ENCODE assay signal across 20 cellular contexts in genomic region chr3:190083631-190084030, GRCh38. TPM values are rescaled to one million over a fixed set of nuclear protein-coding genes. Genes with fewer than 3 reads are reported as not detected.
"Had no signal": no experiment of that assay in that cellular context is flagged by ENCODE, and none has a peak within 500 bp of the region (broad histone marks: within the 10 kb centered on the region; RNA-seq: fewer than 3 reads in every experiment).

No MANE protein-coding gene starts in this region.

- H3K27me3 Mint-ChIP-seq: naive B cell had no signal

- H3K9me3 Mint-ChIP-seq: activated CD4-positive, alpha-beta T cell treated with anti-CD3 and anti-CD28 coated beads, Interleukin-2, amount 10 ng/mL, durations not matched to agents 24 days and 14 days; naive B cell; WTC11 had no signal

- H3K4me3 ChIP-seq: left lung, right atrium auricular region, tibial nerve had no signal

- H3K4me1 ChIP-seq: left lung, right atrium auricular region, tibial nerve had no signal

- H3K4me3 Mint-ChIP-seq: activated CD4-positive, alpha-beta T cell treated with anti-CD3 and anti-CD28 coated beads, Interleukin-2, amount 10 ng/mL, durations not matched to agents 24 days and 14 days; activated naive CD8-positive, alpha-beta T cell; naive B cell; T-helper 17 cell; WTC11 had no signal

- H3K9me3 ChIP-seq: left lung, right atrium auricular region, tibial nerve had no signal

- H3K36me3 ChIP-seq: brain microvascular endothelial cell, left lung, right atrium auricular region, tibial nerve had no signal

- H3K36me3 Mint-ChIP-seq: activated naive CD8-positive, alpha-beta T cell; naive B cell; WTC11 had no signal

- H3K4me1 Mint-ChIP-seq: activated CD4-positive, alpha-beta T cell treated with anti-CD3 and anti-CD28 coated beads, Interleukin-2, amount 10 ng/mL, durations not matched to agents 24 days and 14 days; naive B cell; T-helper 17 cell had no signal

- H3K27ac Mint-ChIP-seq: activated CD4-positive, alpha-beta T cell treated with anti-CD3 and anti-CD28 coated beads, Interleukin-2, amount 10 ng/mL, durations not matched to agents 24 days and 14 days; activated naive CD8-positive, alpha-beta T cell; naive B cell; T-helper 17 cell; WTC11 had no signal

- H3K27me3 ChIP-seq: brain microvascular endothelial cell, left lung, right atrium auricular region, tibial nerve had no signal

- ATAC-seq: left lung, T-helper 17 cell, WTC11 had no signal

- H3K27ac ChIP-seq: brain microvascular endothelial cell, left lung, right atrium auricular region, tibial nerve had no signal

- DNase-seq: activated CD4-positive, alpha-beta T cell treated with anti-CD3 and anti-CD28 coated beads, Interleukin-2, amount 10 ng/mL, durations not matched to agents 24 days and 14 days; activated CD8-positive, alpha-beta memory T cell treated with anti-CD3 and anti-CD28 coated beads, Interleukin-2, amount 50 U/mL, for 48 hours; activated gamma-delta T cell treated with Interleukin-2 at 50 U/mL for 16 hours; amniotic stem cell; brain microvascular endothelial cell; hippocampal formation; kidney; left lung; mammary epithelial cell; naive B cell; small intestine; stimulated activated CD4-positive, alpha-beta T cell treated with anti-CD3 and anti-CD28 coated beads, Interleukin-4, amount 100 ng/mL, for 4 hours; stimulated activated CD8-positive, alpha-beta memory T cell treated with anti-CD3 and anti-CD28 coated beads, Interleukin-4, amount 100 ng/mL, for 48 hours; stimulated activated naive CD4-positive, alpha-beta T cell treated with Interleukin-2 at 50 U/mL for 16 hours; substantia nigra; T-helper 17 cell had no signal

RNA-seq across cellular contexts. Expression of gene P3H2, which starts 37.1 kb away (rescaled TPM):
- total RNA-seq: activated CD4-positive, alpha-beta T cell treated with anti-CD3 and anti-CD28 coated beads, Interleukin-2, amount 10 ng/mL, durations not matched to agents 24 days and 14 days; T-helper 17 cell had no signal
